14 cellular contexts compared by ENCODE assay signal in genomic region chr20:25038103-25038410, GRCh38. TPM values are rescaled to one million over a fixed set of nuclear protein-coding genes. Genes with fewer than 3 reads are reported as not detected.
DNase-seq lines count a peak whose midpoint lies in the region; ATAC-seq and TF ChIP-seq lines count a peak whose summit lies in the region.
"Had no signal": no experiment of that assay in that cellular context is flagged by ENCODE, and none has a peak within 500 bp of the region (broad histone marks: within the 10 kb centered on the region; RNA-seq: fewer than 3 reads in every experiment).

No MANE protein-coding gene starts in this region.

- no peak overlapping the region for H3K4me2 ChIP-seq in OCI-LY7 (ENCODE audit: low read length)

- H3K79me2 ChIP-seq in OCI-LY7 (ENCODE audit: insufficient read depth, low read depth, low read length) = no peaks in the 10 kb centered on the region

- H3K9me3 ChIP-seq in A673 (ENCODE audit: low read depth, low read length, poor library complexity, severe bottlenecking) (no peaks in the 10 kb centered on the region), OCI-LY7 (ENCODE audit: low read length) (no peaks in the 10 kb centered on the region), prostate gland (no peaks in the 10 kb centered on the region)

- TF ChIP-seq CTCF in A673 (conservative IDR thresholded peaks at IDR 0.05; ENCODE audit: low read depth, low read length) (no peak), OCI-LY7 (conservative IDR thresholded peaks at IDR 0.05; ENCODE audit: low read length) (no peak), fibroblast of villous mesenchyme (IDR thresholded peaks at IDR 0.05; ENCODE audit: insufficient read depth, low read depth, low read length) (no peak), prostate gland (IDR thresholded peaks at IDR 0.05) (no peak)

- CTCF ChIA-PET in A673 (lab: Charles Lee) = no interaction called here
- CTCF ChIA-PET in OCI-LY7 (lab: Charles Lee; ENCODE audit: unreplicated experiment) = no interaction called here

- H3K27me3 ChIP-seq in A673 (replicated peaks; ENCODE audit: insufficient read depth, low read depth, low read length, poor library complexity) (no peaks in the 10 kb centered on the region), prostate gland (replicated peaks; ENCODE audit: insufficient read depth) (no peaks in the 10 kb centered on the region)

- no peak overlapping the region for H3K4me3 ChIP-seq in A673 (ENCODE audit: low read depth, low read length, poor library complexity, severe bottlenecking)
- no peak overlapping the region for H3K4me3 ChIP-seq in OCI-LY7 (ENCODE audit: low read depth, low read length, poor library complexity, severe bottlenecking)
- no peak overlapping the region for H3K4me3 ChIP-seq in fibroblast of villous mesenchyme (ENCODE audit: low read depth, low read length)
- H3K4me3 ChIP-seq in prostate gland = no peak overlapping the region

- no peak for ATAC-seq in HG03354 (IDR thresholded peaks at IDR 0.05; ENCODE audit: poor library complexity, severe bottlenecking, unreplicated experiment)

- no peaks in the 10 kb centered on the region for H3K9me2 ChIP-seq in OCI-LY7 (ENCODE audit: insufficient read depth, low read length)

- H3K4me1 ChIP-seq in A673 (ENCODE audit: insufficient read depth, low read length, poor library complexity, severe bottlenecking) (peaks cover 39% of the 10 kb centered on the region), OCI-LY7 (ENCODE audit: insufficient read depth, low read length, poor library complexity, severe bottlenecking) (peaks cover 36% of the 10 kb centered on the region), prostate gland (replicated peaks) (peaks cover 41% of the 10 kb centered on the region)

- H2AFZ ChIP-seq in OCI-LY7 (ENCODE audit: low read length) = 0 out of 2 replicates have a peak overlapping the region, but pooled peaks have one; percentile 58

- intact Hi-C loops in A673 (cut with micrococcal nuclease; ENCODE audit: unreplicated experiment) = no loop called here
- intact Hi-C loops in OCI-LY7 (cut with micrococcal nuclease; ENCODE audit: unreplicated experiment) = no loop called here
- intact Hi-C loops in prostate gland (cut with DNase I) = no loop called here
- intact Hi-C loops in head of caudate nucleus (cut with DNase I) = no loop called here

- H3K36me3 ChIP-seq in A673 (ENCODE audit: insufficient read depth, low read length, poor library complexity, severe bottlenecking) (no peaks in the 10 kb centered on the region), OCI-LY7 (ENCODE audit: insufficient read depth, low read length) (no peaks in the 10 kb centered on the region), prostate gland (no peaks in the 10 kb centered on the region)

- TF ChIP-seq POLR2A in prostate gland (IDR thresholded peaks at IDR 0.05) = no peak

- POLR2A ChIA-PET in A673 (lab: Charles Lee; ENCODE audit: low non-redundant PET) = no interaction called here
- POLR2A ChIA-PET in OCI-LY7 (lab: Charles Lee) = interaction anchor here (1.1 kb wide), 1 partner anchor 10 kb away, joined by 3 read pairs; no protein-coding TSS in a partner anchor

- no peak for DNase-seq in A673 (ENCODE audit: low spot score)
- DNase-seq in OCI-LY7 (ENCODE audit: low spot score) = no peak
- DNase-seq in fibroblast of villous mesenchyme (ENCODE audit: low read depth) = peak; percentile 6
- DNase-seq in prostate gland (ENCODE audit: low spot score) = no peak
- DNase-seq in DMS 273 treated with DMSO at 0.1 percent for 48 hours (lab: John Stamatoyannopoulos, UW) = no peak
- DNase-seq in NCI-H82 treated with DMSO at 0.1 percent for 48 hours (lab: John Stamatoyannopoulos, UW; ENCODE audit: unreplicated experiment) = no peak
- no peak for DNase-seq in head of caudate nucleus
- DNase-seq: activated T-cell treated with anti-CD3 and anti-CD28 coated beads for 4 hours; NCI-H1105 treated with DMSO at 0.1 percent for 48 hours; NCI-H82; stimulated activated CD4-positive, alpha-beta T cell treated with anti-CD3 and anti-CD28 coated beads, Interleukin-2, amount 100 ng/mL, for 24 hours had no signal

- no TSS peak for BruUV-seq in A673 (replicated peaks; lab: Mats Ljungman, UMichigan)
- no TSS peak for BruUV-seq in OCI-LY7 (replicated peaks; lab: Mats Ljungman, UMichigan)

- peak overlapping the region; percentile 18 for H3K27ac ChIP-seq in A673 (ENCODE audit: low read depth, low read length, poor library complexity, severe bottlenecking)
- H3K27ac ChIP-seq in OCI-LY7 (ENCODE audit: low read depth, low read length, poor library complexity, severe bottlenecking) = no peak overlapping the region
- peak overlapping the region; percentile 69 for H3K27ac ChIP-seq in prostate gland
- H3K27ac ChIP-seq: HL-60 had no signal

- H4K20me1 ChIP-seq in OCI-LY7 (ENCODE audit: insufficient read depth, low read length) = no peaks in the 10 kb centered on the region

- WGBS in prostate gland = 63% methylated on average over 3 of the region's 3 CpGs

RNA-seq across cellular contexts. Expression of gene ACSS1, which starts 19.9 kb away (rescaled TPM):
- total RNA-seq in A673 (2021) = 3.9 and 4.9 TPM in 2 replicates
- 0.35 and 0.72 TPM in 2 replicates for total RNA-seq in OCI-LY7 (2014; rRNA removed; shearing (Covaris generic))
- total RNA-seq in OCI-LY7 (2022) = 0.30 and 0.40 TPM in 2 replicates
- total RNA-seq in fibroblast of villous mesenchyme = 1.6 and 3.5 TPM in 2 replicates
- total RNA-seq in prostate gland = 100 to 1,000 TPM; 111 to 170 TPM

RNA-seq across cellular contexts. Expression of gene VSX1, which starts 43.9 kb away (rescaled TPM):
- total RNA-seq in A673 (2021) (not detected in 2 replicates), OCI-LY7 (2022) (not detected in 2 replicates), fibroblast of villous mesenchyme (not detected in 2 replicates), prostate gland (not detected)
- not detected in 2 replicates for total RNA-seq in OCI-LY7 (2014; rRNA removed; shearing (Covaris generic))
- total RNA-seq: glomerular endothelial cell had no signal

RNA-seq across cellular contexts. Expression of gene APMAP, which starts 45.5 kb away (rescaled TPM):
- total RNA-seq in A673 (2021) (67.9 and 70.3 TPM in 2 replicates), OCI-LY7 (2022) (24.3 and 28.0 TPM in 2 replicates), fibroblast of villous mesenchyme (72.2 and 81.2 TPM in 2 replicates), prostate gland (10 to 100 TPM; 70.5 to 93.8 TPM)
- 27.7 and 29.0 TPM in 2 replicates for total RNA-seq in OCI-LY7 (2014; rRNA removed; shearing (Covaris generic))

Comparison
In these comparisons a context has a peak if more than half of its experiments do, and no peak if none do; other contexts are left out.
1. RNA of gene ACSS1, which starts 19.9 kb away (total RNA-seq): 111 to 170 TPM in prostate gland; 3.9 to 4.9 TPM in A673, 1.6 to 3.5 TPM in fibroblast of villous mesenchyme and 0.30 to 0.72 TPM in OCI-LY7; every median in the first group is over 10 times any median in the second.